In the genomic region with DNA sequence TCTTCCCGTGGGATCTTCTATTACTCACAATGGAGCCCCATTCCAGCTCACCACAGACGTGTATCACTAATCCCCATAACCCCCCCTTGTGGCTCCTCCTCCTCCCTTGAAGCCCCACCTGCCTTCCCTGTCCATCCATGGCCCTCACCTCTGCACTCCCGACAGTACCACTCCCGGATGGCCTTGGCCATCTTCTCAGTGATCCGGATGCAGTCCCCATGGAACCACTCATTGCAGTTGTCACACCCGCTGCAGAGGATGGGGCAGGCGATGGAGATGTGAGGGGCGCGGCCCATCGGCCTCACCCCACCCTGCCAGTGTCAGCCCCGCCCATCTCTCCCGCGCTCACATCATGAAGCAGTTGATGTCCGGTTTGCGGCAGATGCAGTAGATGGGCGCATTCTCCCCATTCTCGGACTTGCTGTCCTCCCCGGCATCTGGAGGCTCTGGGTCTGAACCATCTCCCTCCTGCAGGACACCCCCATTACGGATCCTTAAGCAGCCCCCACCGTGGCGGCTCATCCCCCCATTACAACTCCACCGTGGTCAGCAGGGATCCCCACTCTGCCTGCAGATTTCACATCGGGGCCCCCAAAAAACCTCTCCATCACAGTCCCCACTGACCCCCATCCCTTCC, we compare ENCODE assay signal across 8 cellular contexts. TPM values are rescaled to one million over a fixed set of nuclear protein-coding genes. Genes with fewer than 3 reads are reported as not detected.
DNase-seq lines count a peak whose midpoint lies in the region; ATAC-seq, FAIRE-seq and TF ChIP-seq lines count a peak whose summit lies in the region.

No MANE protein-coding gene starts in this region.

- no peak overlapping the region for H2BK120ac ChIP-seq in trophoblast cell (ENCODE audit: insufficient read depth, low read length, poor library complexity)

- H3K9ac ChIP-seq in trophoblast cell (ENCODE audit: low read length), result peak overlapping the region; percentile 70

- H2BK5ac ChIP-seq in trophoblast cell (ENCODE audit: low read depth, low read length, poor library complexity), result no peak overlapping the region

- no CpG with 5 or more reads among the region's 23 CpGs for WGBS in trophoblast cell (ENCODE audit: extremely low coverage, insufficient coverage, insufficient read length)

- H4K12ac ChIP-seq in trophoblast cell (ENCODE audit: low read depth, low read length), result peak overlapping the region; percentile 56

- peaks cover 8% of the 10 kb centered on the region for H3K79me2 ChIP-seq in trophoblast cell (ENCODE audit: control insufficient read depth, insufficient read depth, low read length, poor library complexity)

- H3K36me3 ChIP-seq in CD4-positive, CD25-positive, alpha-beta regulatory T cell (ENCODE audit: control insufficient read depth, insufficient read depth, low read length), result peaks cover 28% of the 10 kb centered on the region
- peaks cover 39 to 43% of the 10 kb centered on the region in 2 experiments for H3K36me3 ChIP-seq in trophoblast cell (ENCODE audit: control insufficient read depth in 1 of 2, insufficient read depth in 2 of 2, low read length in 2 of 2)

- no peak overlapping the region for H4K91ac ChIP-seq in trophoblast cell (ENCODE audit: low read depth, low read length)

- H3K4me3 ChIP-seq in CD4-positive, CD25-positive, alpha-beta regulatory T cell (ENCODE audit: low read depth, low read length), result peak overlapping the region; percentile 93
- peak overlapping the region; percentile 96 for H3K4me3 ChIP-seq in trophoblast cell (ENCODE audit: low read depth, low read length)

- peak in 1 of 3 donors; percentile 34 for DNase-seq in CD4-positive, CD25-positive, alpha-beta regulatory T cell
- peak; percentile 5 for DNase-seq in HT-29 (ENCODE audit: low spot score)
- DNase-seq in fibroblast of gingiva (ENCODE audit: low read depth), result peak; percentile 11
- no peak for DNase-seq in trophoblast cell
- no peak for DNase-seq in frontal cortex (ENCODE audit: low spot score in 2 of 2)
- no peak for DNase-seq in central memory CD4-positive, alpha-beta T cell

- H3K4ac ChIP-seq in trophoblast cell (ENCODE audit: low read depth, low read length), result peak overlapping the region; percentile 53

- H3K18ac ChIP-seq in trophoblast cell (ENCODE audit: low read length), result peak overlapping the region; percentile 63

- no peak overlapping the region for H3K14ac ChIP-seq in trophoblast cell (ENCODE audit: low read length)

- H3K23ac ChIP-seq in trophoblast cell (ENCODE audit: low read length), result no peak overlapping the region

- H3K4me3 Mint-ChIP-seq in CD4-positive, CD25-positive, alpha-beta regulatory T cell, result peak overlapping the region; percentile 94 to 100 (median 98)

- H3K4me1 ChIP-seq in CD4-positive, CD25-positive, alpha-beta regulatory T cell (ENCODE audit: control insufficient read depth, insufficient read depth, low read length, poor library complexity, severe bottlenecking), result peaks cover 21% of the 10 kb centered on the region
- H3K4me1 ChIP-seq in trophoblast cell (ENCODE audit: control insufficient read depth in 1 of 2, insufficient read depth in 2 of 2, low read length in 2 of 2), result peaks cover 10 to 11% of the 10 kb centered on the region in 2 experiments

- H3K9me3 ChIP-seq in CD4-positive, CD25-positive, alpha-beta regulatory T cell (ENCODE audit: control insufficient read depth in 2 of 2, low read length in 2 of 2), result no peaks in the 10 kb centered on the region
- no peaks in the 10 kb centered on the region for H3K9me3 ChIP-seq in trophoblast cell (ENCODE audit: insufficient read depth, low read depth, low read length)

- H3K9me3 Mint-ChIP-seq in CD4-positive, CD25-positive, alpha-beta regulatory T cell, result no peaks in the 10 kb centered on the region

- H3K36me3 Mint-ChIP-seq in CD4-positive, CD25-positive, alpha-beta regulatory T cell, result peaks cover 39% of the 10 kb centered on the region

- peaks cover 0 to 50% (median 19%) of the 10 kb centered on the region in 4 donors for H3K4me1 Mint-ChIP-seq in CD4-positive, CD25-positive, alpha-beta regulatory T cell

- H3K4me2 ChIP-seq in trophoblast cell (ENCODE audit: low read length), result peak overlapping the region; percentile 97

- TF ChIP-seq CTCF in VCaP (conservative IDR thresholded peaks at IDR 0.05), result no peak

- H2AK5ac ChIP-seq in trophoblast cell (ENCODE audit: low read length), result no peak overlapping the region

- no peak overlapping the region for H4K8ac ChIP-seq in trophoblast cell (ENCODE audit: low read depth, low read length)

- no peaks in the 10 kb centered on the region for H3K27me3 Mint-ChIP-seq in CD4-positive, CD25-positive, alpha-beta regulatory T cell

- no peak overlapping the region for H2AFZ ChIP-seq in trophoblast cell (ENCODE audit: insufficient read depth, low read length, poor library complexity)

- ATAC-seq in CD4-positive, CD25-positive, alpha-beta regulatory T cell (ENCODE audit: low read depth in 2 of 2), result no peak
- no peak for ATAC-seq in GM21423 (IDR thresholded peaks at IDR 0.05; ENCODE audit: unreplicated experiment)

- H3K27ac Mint-ChIP-seq in CD4-positive, CD25-positive, alpha-beta regulatory T cell, result peak overlapping the region; percentile 66 to 100 (median 99)

- H3K27ac ChIP-seq in CD4-positive, CD25-positive, alpha-beta regulatory T cell (ENCODE audit: insufficient read depth, low read length, poor library complexity, severe bottlenecking), result peak overlapping the region; percentile 96
- H3K27ac ChIP-seq in VCaP (peak overlapping the region; percentile 78; the same call in 1 of the 2 replicates), trophoblast cell (ENCODE audit: low read depth, low read length) (no peak overlapping the region)

- no peaks in the 10 kb centered on the region for H3K27me3 ChIP-seq in CD4-positive, CD25-positive, alpha-beta regulatory T cell (ENCODE audit: control insufficient read depth, insufficient read depth, low read length)
- H3K27me3 ChIP-seq in trophoblast cell (ENCODE audit: insufficient read depth, low read length), result no peaks in the 10 kb centered on the region

- no peak for FAIRE-seq in frontal cortex (lab: Jason Lieb, UNC)

- H3K79me1 ChIP-seq in trophoblast cell (ENCODE audit: low read length), result peaks cover 9% of the 10 kb centered on the region

- H2BK12ac ChIP-seq in trophoblast cell (ENCODE audit: low read length), result no peak overlapping the region

RNA-seq across cellular contexts. Expression of a gene that starts 1.0 kb away (rescaled TPM):
- total RNA-seq in CD4-positive, CD25-positive, alpha-beta regulatory T cell, result 141 TPM
- polyA plus RNA-seq in CD4-positive, CD25-positive, alpha-beta regulatory T cell, result 10 to 100 TPM; 52.9 to 67.9 (median 62.8) TPM
- total RNA-seq in HT-29 (2014; rRNA removed; shearing (Covaris generic)), result 26.3 and 43.3 TPM in 2 replicates
- polyA plus RNA-seq in trophoblast cell (2013), result 46.1 and 46.6 TPM in 2 replicates
- 35.5 TPM for total RNA-seq in frontal cortex

RNA-seq across cellular contexts. Expression of a gene that starts 5.2 kb away (rescaled TPM):
- 94.4 TPM for total RNA-seq in CD4-positive, CD25-positive, alpha-beta regulatory T cell
- polyA plus RNA-seq in CD4-positive, CD25-positive, alpha-beta regulatory T cell, result 10 to 100 TPM; 25.2 to 28.8 (median 28.1) TPM
- 47.4 and 50.5 TPM in 2 replicates for total RNA-seq in HT-29 (2014; rRNA removed; shearing (Covaris generic))
- 39.5 and 40.1 TPM in 2 replicates for polyA plus RNA-seq in trophoblast cell (2013)
- 51.4 TPM for total RNA-seq in frontal cortex

RNA-seq across cellular contexts. Expression of a gene that starts 20.2 kb away (rescaled TPM):
- 0.35 TPM for total RNA-seq in CD4-positive, CD25-positive, alpha-beta regulatory T cell
- under 1 TPM in 1 of 4 donors, not detected in 3; 0.27 TPM for polyA plus RNA-seq in CD4-positive, CD25-positive, alpha-beta regulatory T cell
- not detected in 2 replicates for total RNA-seq in HT-29 (2014; rRNA removed; shearing (Covaris generic))
- 0.50 and 0.64 TPM in 2 replicates for polyA plus RNA-seq in trophoblast cell (2013)
- 1.2 TPM for total RNA-seq in frontal cortex

Comparison
In these comparisons a context has a peak if more than half of its experiments do, and no peak if none do; other contexts are left out.
1. DNase-seq: peak in HT-29 (single experiment) and fibroblast of gingiva (single experiment); none in trophoblast cell (0 of 2), frontal cortex (0 of 2) and central memory CD4-positive, alpha-beta T cell (single experiment).